Comparison of ENCODE assay signal across 8 cellular contexts in genomic region chr5:141319699-141320098, GRCh38. TPM values are rescaled to one million over a fixed set of nuclear protein-coding genes. Genes with fewer than 3 reads are reported as not detected.
A peak's percentile ranks its signal among the peaks of the same experiment; 100 is the strongest.
DNase-seq lines count a peak whose midpoint lies in the region; ATAC-seq and TF ChIP-seq lines count a peak whose summit lies in the region.

No MANE protein-coding gene starts in this region.

- DNase-seq in right atrium auricular region (ENCODE audit: low spot score) (no peak), left ventricle myocardium superior (no peak), breast epithelium (ENCODE audit: low spot score in 2 of 2) (no peak), NCI-H2029 treated with DMSO at 0.1 percent for 48 hours (lab: John Stamatoyannopoulos, UW) (no peak), NCI-H146 treated with DMSO at 0.1 percent for 48 hours (lab: John Stamatoyannopoulos, UW; ENCODE audit: unreplicated experiment) (no peak)

- H3K36me3 ChIP-seq in right atrium auricular region (peaks cover 42% of the 10 kb centered on the region), breast epithelium (peaks cover 4% of the 10 kb centered on the region), mucosa of rectum (ENCODE audit: control insufficient read depth in 2 of 2, insufficient read depth in 2 of 2, low read length in 2 of 2) (peaks cover 19 to 31% of the 10 kb centered on the region in 2 donors)

- H3K27me3 ChIP-seq in right atrium auricular region, result no peaks in the 10 kb centered on the region
- no peaks in the 10 kb centered on the region for H3K27me3 ChIP-seq in breast epithelium
- H3K27me3 ChIP-seq in mucosa of rectum (ENCODE audit: control insufficient read depth in 2 of 2, insufficient read depth in 2 of 2, low read length in 2 of 2), result no peaks in the 10 kb centered on the region

- H3K27ac ChIP-seq in right atrium auricular region, result peak overlapping the region; percentile 96 to 99
- peak overlapping the region in 1 of 2 donors; percentile 98 for H3K27ac ChIP-seq in breast epithelium
- H3K27ac ChIP-seq in mucosa of rectum (ENCODE audit: low read depth in 2 of 2, low read length in 2 of 2), result no peak overlapping the region

- H3K4me3 ChIP-seq in right atrium auricular region, result peak overlapping the region; percentile 77 to 82
- peak overlapping the region; percentile 75 to 80 (median 75) for H3K4me3 ChIP-seq in breast epithelium
- H3K4me3 ChIP-seq in mucosa of rectum (ENCODE audit: low read length in 2 of 2), result peak overlapping the region; percentile 93 to 97

- ATAC-seq in left ventricle myocardium superior, result no peak
- no peak for ATAC-seq in GM18519 (IDR thresholded peaks at IDR 0.05; ENCODE audit: low FRiP score, unreplicated experiment)
- ATAC-seq in GM18870 (IDR thresholded peaks at IDR 0.05; ENCODE audit: unreplicated experiment), result no peak

- TF ChIP-seq POLR2A in breast epithelium (IDR thresholded peaks at IDR 0.05), result no peak

- TF ChIP-seq CTCF in right atrium auricular region (IDR thresholded peaks at IDR 0.05) (no peak), breast epithelium (IDR thresholded peaks at IDR 0.05) (no peak)

- H3K4me1 ChIP-seq in right atrium auricular region (peaks cover 0 to 12% of the 10 kb centered on the region in 2 donors), breast epithelium (no peaks in the 10 kb centered on the region), mucosa of rectum (ENCODE audit: control insufficient read depth in 2 of 2, insufficient read depth in 2 of 2, low read length in 2 of 2) (peaks cover 4 to 8% of the 10 kb centered on the region in 2 donors)

- peaks cover 35 to 63% of the 10 kb centered on the region in 2 donors for H3K9me3 ChIP-seq in right atrium auricular region
- peaks cover 58 to 81% of the 10 kb centered on the region in 2 donors for H3K9me3 ChIP-seq in breast epithelium
- peaks cover 43 to 47% of the 10 kb centered on the region in 2 donors for H3K9me3 ChIP-seq in mucosa of rectum (ENCODE audit: control insufficient read depth in 2 of 2, low read length in 2 of 2)

- no peak overlapping the region for H3K9ac ChIP-seq in mucosa of rectum (ENCODE audit: low read depth in 1 of 2, low read length in 2 of 2)

- intact Hi-C loops in left ventricle myocardium superior (cut with micrococcal nuclease) (loop anchor here (2.0 kb wide), 1 partner anchor 245 kb away; no protein-coding TSS in a partner anchor), breast epithelium (cut with DNase I; ENCODE audit: low total_unique reads) (no loop called here)

RNA-seq across cellular contexts. Expression of gene TAF7, which starts 0.9 kb away (rescaled TPM):
- total RNA-seq in right atrium auricular region (10 to 100 TPM; 73.9 to 82.6 TPM), left ventricle myocardium superior (106 TPM), breast epithelium (10 to 100 TPM; 59.2 to 96.2 (median 68.2) TPM)

RNA-seq across cellular contexts. Expression of gene PCDHGA1, which starts 10.6 kb away (rescaled TPM):
- total RNA-seq in right atrium auricular region, result 1 to 10 TPM; 1.4 to 2.0 TPM
- 3.0 TPM for total RNA-seq in left ventricle myocardium superior
- total RNA-seq in breast epithelium, result 1 to 10 TPM in 2 of 3 donors, under 1 TPM in 1; 0.80 to 1.3 (median 1.2) TPM

RNA-seq across cellular contexts. Expression of gene SLC25A2, which starts 15.8 kb away (rescaled TPM):
- not detected for total RNA-seq in right atrium auricular region
- not detected for total RNA-seq in left ventricle myocardium superior
- total RNA-seq in breast epithelium, result 1 to 10 TPM in 1 of 3 donors, under 1 TPM in 2; 0.64 to 2.0 (median 0.98) TPM

RNA-seq across cellular contexts. Expression of gene PCDHGA2, which starts 18.9 kb away (rescaled TPM):
- total RNA-seq in right atrium auricular region, result 1 to 10 TPM; 7.5 to 7.7 TPM
- total RNA-seq in left ventricle myocardium superior, result 6.0 TPM
- 1 to 10 TPM; 4.6 to 8.6 (median 6.2) TPM for total RNA-seq in breast epithelium

RNA-seq across cellular contexts. Expression of gene PCDHGA3, which starts 23.9 kb away (rescaled TPM):
- total RNA-seq in right atrium auricular region, result 1 to 10 TPM; 7.0 to 8.9 TPM
- 12.1 TPM for total RNA-seq in left ventricle myocardium superior
- 1 to 10 TPM; 4.3 to 5.9 (median 5.0) TPM for total RNA-seq in breast epithelium

Comparison
In these comparisons a context has a peak if more than half of its experiments do, and no peak if none do; other contexts are left out.
1. H3K27ac ChIP-seq: peak in right atrium auricular region (2 of 2); none in mucosa of rectum (0 of 2).
2. Peak in every context shown above with its lines, with median percentiles within 50 percentile points of each other: H3K4me3 ChIP-seq.